1 cellular context compared by ENCODE assay signal in genomic region chr6:29748391-29749352, GRCh38.
TF ChIP-seq lines count a peak whose summit lies in the region.

No MANE protein-coding gene starts in this region.

TF ChIP-seq in K562, 482 proteins besides CTCF, POLR2A, EP300 and RAD21 (continued from another document and continues in another):
- TF ChIP-seq SMAD2 (IDR thresholded peaks at IDR 0.05; ENCODE audit: low read depth, low read length), result no peak
- TF ChIP-seq ATF6 (CRISPR knock-in tag; IDR thresholded peaks at IDR 0.05), result 0 out of 2 replicates have a peak, but pooled peaks have one; percentile 72
- TF ChIP-seq ZEB2 (IDR thresholded peaks at IDR 0.05), result no peak
- no peak for TF ChIP-seq ZNF280B (CRISPR knock-in tag; IDR thresholded peaks at IDR 0.05)
- TF ChIP-seq MGA (IDR thresholded peaks at IDR 0.05), result peak; percentile 79
- TF ChIP-seq WHSC1 (IDR thresholded peaks at IDR 0.05; ENCODE audit: low read length), result no peak
- no peak for TF ChIP-seq FOXJ3 (CRISPR knock-in tag; IDR thresholded peaks at IDR 0.05)
- no peak for TF ChIP-seq HINFP (tag; conservative IDR thresholded peaks at IDR 0.05; ENCODE audit: low read depth)
- TF ChIP-seq TFE3 (CRISPR knock-in tag; IDR thresholded peaks at IDR 0.05), result no peak
- TF ChIP-seq PYGO2 (tag; IDR thresholded peaks at IDR 0.05), result no peak
- no peak for TF ChIP-seq ZNF311 (CRISPR knock-in tag; IDR thresholded peaks at IDR 0.05)
- no peak for TF ChIP-seq SMAD1 (IDR thresholded peaks at IDR 0.05; ENCODE audit: low read depth, low read length, partially characterized antibody)
- no peak for TF ChIP-seq KDM1A (IDR thresholded peaks at IDR 0.05)
- 0 out of 2 replicates have a peak, but pooled peaks have one; percentile 66 for TF ChIP-seq RERE (CRISPR knock-in tag; IDR thresholded peaks at IDR 0.05; ENCODE audit: borderline replicate concordance)
- peak; percentile 64; the same call in 1 of the 2 replicates for TF ChIP-seq MBD2 (IDR thresholded peaks at IDR 0.05; ENCODE audit: borderline replicate concordance, low read depth)
- TF ChIP-seq MCM5 (IDR thresholded peaks at IDR 0.05; ENCODE audit: low read depth), result no peak
- TF ChIP-seq CREB5 (CRISPR knock-in tag; IDR thresholded peaks at IDR 0.05), result no peak
- TF ChIP-seq GATA2 (CRISPR knock-in tag; IDR thresholded peaks at IDR 0.05), result no peak
- TF ChIP-seq GABPB1 (CRISPR knock-in tag; IDR thresholded peaks at IDR 0.05), result no peak; the same call in 1 of the 2 replicates
- no peak for TF ChIP-seq BRD9 (IDR thresholded peaks at IDR 0.05; ENCODE audit: low read depth, partially characterized antibody)
- TF ChIP-seq ATF7 (IDR thresholded peaks at IDR 0.05), result peak; percentile 37; the same call in 1 of the 2 replicates
- no peak for TF ChIP-seq ZBTB17 (CRISPR knock-in tag; IDR thresholded peaks at IDR 0.05)
- TF ChIP-seq ZNF277 (CRISPR knock-in tag; IDR thresholded peaks at IDR 0.05; ENCODE audit: borderline replicate concordance), result no peak
- TF ChIP-seq HDAC6 (IDR thresholded peaks at IDR 0.05; ENCODE audit: low read depth, low read length), result no peak
- TF ChIP-seq CSDE1 (IDR thresholded peaks at IDR 0.05), result no peak
- no peak for TF ChIP-seq CBX8 (IDR thresholded peaks at IDR 0.05; ENCODE audit: borderline replicate concordance, extremely low read depth, low read depth, low read length, poor library complexity, severe bottlenecking)
- TF ChIP-seq FOS (IDR thresholded peaks at IDR 0.05; ENCODE audit: extremely low read depth, insufficient read length), result peak; percentile 74
